Comparison of ENCODE assay signal across 1 cellular context in the genomic region with DNA sequence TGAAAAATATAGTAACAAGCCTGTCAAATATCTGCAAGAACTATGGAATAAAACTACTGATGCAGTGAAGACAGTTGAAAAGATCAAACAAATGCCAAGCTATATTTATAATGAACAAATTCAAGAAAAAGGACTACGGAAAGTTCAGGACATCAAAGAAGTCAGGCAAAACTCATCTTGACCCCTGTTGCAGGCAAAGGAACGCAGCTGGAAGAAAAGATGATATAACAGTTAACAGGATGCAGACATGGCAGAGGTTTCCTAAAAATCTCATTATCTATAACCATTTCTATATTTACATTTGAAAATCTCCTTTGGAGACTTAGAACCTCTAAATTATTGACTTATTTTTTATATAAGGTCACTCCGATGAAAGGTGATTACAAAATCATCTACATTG.
TF ChIP-seq lines count a peak whose summit lies in the region.

No MANE protein-coding gene starts in this region.

TF ChIP-seq in K562, 482 proteins besides CTCF, POLR2A, EP300 and RAD21:
- no peak for TF ChIP-seq TOE1 (IDR thresholded peaks at IDR 0.05; ENCODE audit: borderline replicate concordance)
- TF ChIP-seq TOE1 (CRISPR knock-in tag; IDR thresholded peaks at IDR 0.05; ENCODE audit: borderline replicate concordance, low read depth), result no peak
- no peak for TF ChIP-seq ZNF217 (CRISPR knock-in tag; IDR thresholded peaks at IDR 0.05)
